16 cellular contexts compared by ENCODE assay signal in the genomic region with DNA sequence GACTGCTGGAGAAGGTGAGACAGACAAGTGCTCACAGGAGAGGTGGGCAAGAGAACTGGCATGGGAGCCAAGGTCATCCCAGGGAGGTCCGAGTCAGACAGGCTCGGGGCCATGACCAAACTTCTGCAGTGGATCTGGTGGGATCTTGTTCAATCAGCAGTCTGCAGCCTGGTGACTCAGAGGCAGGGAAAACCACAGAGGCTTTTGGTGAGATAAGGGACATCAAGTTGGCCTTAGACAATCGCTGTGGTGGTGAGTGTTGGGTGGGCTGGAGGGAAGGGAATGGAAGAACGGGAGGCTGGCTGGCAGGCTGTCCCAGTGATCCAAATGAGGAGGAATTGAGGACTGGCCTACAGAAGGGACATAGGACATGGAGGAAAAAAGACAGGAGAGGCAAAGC.
DNase-seq lines count a peak whose midpoint lies in the region; ATAC-seq, FAIRE-seq and TF ChIP-seq lines count a peak whose summit lies in the region.
"Had no signal": no experiment of that assay in that cellular context is flagged by ENCODE, and none has a peak within 500 bp of the region (broad histone marks: within the 10 kb centered on the region; RNA-seq: fewer than 3 reads in every experiment).

No MANE protein-coding gene starts in this region.

- H3K4me3 ChIP-seq in GM23248 (no peak overlapping the region), cardiac fibroblast (replicated peaks in 1 of 2; ENCODE audit: low read depth in 2 of 2, low read length in 2 of 2) (no peak overlapping the region)
- H3K4me3 ChIP-seq: BLaER1 had no signal

- H3K27ac Mint-ChIP-seq in nephron: peak overlapping the region in 2 of 3 experiments; percentile 44 to 64
- H3K27ac Mint-ChIP-seq in activated CD4-positive, alpha-beta memory T cell treated with anti-CD3 and anti-CD28 coated beads for 36 hours: no peak overlapping the region

- H3K36me3 ChIP-seq in GM23248 (ENCODE audit: low read depth): no peaks in the 10 kb centered on the region
- H3K36me3 ChIP-seq: BLaER1 had no signal

- no peak for ATAC-seq in HG02642 (IDR thresholded peaks at IDR 0.05; ENCODE audit: poor library complexity, unreplicated experiment)
- ATAC-seq in HG03039 (IDR thresholded peaks at IDR 0.05; ENCODE audit: unreplicated experiment): no peak

- H3K9me3 ChIP-seq in GM23248 (ENCODE audit: low read depth): no peaks in the 10 kb centered on the region

- H3K9ac ChIP-seq in GM23248: no peak overlapping the region
- H3K9ac ChIP-seq: BLaER1 had no signal

- POLR2A ChIA-PET in activated CD4-positive, alpha-beta memory T cell treated with anti-CD3 and anti-CD28 coated beads for 36 hours (lab: Charles Lee): no interaction called here

- 19 to 24% methylated on average over 4 of the region's 4 CpGs for WGBS in GM23248 (ENCODE audit: low coverage in 1 of 2, low lambda C conversion rate in 2 of 2, missing lambda C conversion rate in 2 of 2), 2 experiments

- H3K9me3 Mint-ChIP-seq in nephron: no peaks in the 10 kb centered on the region
- H3K9me3 Mint-ChIP-seq in activated CD4-positive, alpha-beta memory T cell treated with anti-CD3 and anti-CD28 coated beads for 36 hours: no peaks in the 10 kb centered on the region

- H4K20me1 ChIP-seq in GM23248 (ENCODE audit: insufficient read depth): no peaks in the 10 kb centered on the region
- H4K20me1 ChIP-seq: BLaER1 had no signal

- in situ Hi-C loops in GM23248 (cut with MboI): no loop called here

- 0 out of 2 replicates have a peak, but pooled peaks cover 11% of the 10 kb centered on the region for H3K27me3 ChIP-seq in GM23248 (replicated peaks; ENCODE audit: insufficient read depth)

- peaks cover 46% of the 10 kb centered on the region for H3K4me1 Mint-ChIP-seq in nephron
- H3K4me1 Mint-ChIP-seq in activated CD4-positive, alpha-beta memory T cell treated with anti-CD3 and anti-CD28 coated beads for 36 hours (ENCODE audit: low read depth): peaks cover 16% of the 10 kb centered on the region
- H3K4me1 Mint-ChIP-seq: activated CD4-positive, alpha-beta T cell treated with anti-CD3 and anti-CD28 coated beads, Interleukin-2, amount 10 ng/mL, durations not matched to agents 24 days and 14 days had no signal

- no peaks in the 10 kb centered on the region for H3K79me2 ChIP-seq in GM23248 (ENCODE audit: insufficient read depth)

- no peaks in the 10 kb centered on the region for H3K9me2 ChIP-seq in GM23248 (ENCODE audit: insufficient read depth)

- FAIRE-seq in RCC 7860 (lab: Jason Lieb, UNC): peak; percentile 75

- TF ChIP-seq CTCF in cardiac fibroblast (IDR thresholded peaks at IDR 0.05; ENCODE audit: low read depth, low read length): no peak
- TF ChIP-seq CTCF in nephron (IDR thresholded peaks at IDR 0.05; ENCODE audit: unreplicated experiment in 3 of 3): no peak

- H3K4me1 ChIP-seq in GM23248 (ENCODE audit: insufficient read depth): 0 out of 2 replicates have a peak, but pooled peaks cover 3% of the 10 kb centered on the region
- H3K4me1 ChIP-seq: BLaER1 had no signal

- no peaks in the 10 kb centered on the region for H3K36me3 Mint-ChIP-seq in nephron (ENCODE audit: low read depth)
- H3K36me3 Mint-ChIP-seq in activated CD4-positive, alpha-beta memory T cell treated with anti-CD3 and anti-CD28 coated beads for 36 hours: no peaks in the 10 kb centered on the region

- no peaks in the 10 kb centered on the region for H3F3A ChIP-seq in GM23248 (ENCODE audit: insufficient read depth)

- no peak overlapping the region for H2AFZ ChIP-seq in GM23248

- CTCF ChIA-PET in activated CD4-positive, alpha-beta memory T cell treated with anti-CD3 and anti-CD28 coated beads for 36 hours (lab: Charles Lee): interaction anchor here (1.0 to 2.7 kb wide), 2 partner anchors 155 to 157 kb away, joined by 5 to 8 read pairs; no protein-coding TSS in a partner anchor

- H3K4me3 Mint-ChIP-seq in nephron: peak overlapping the region; percentile 26 to 59 (median 40)
- H3K4me3 Mint-ChIP-seq in activated CD4-positive, alpha-beta memory T cell treated with anti-CD3 and anti-CD28 coated beads for 36 hours: no peak overlapping the region
- H3K4me3 Mint-ChIP-seq: activated CD4-positive, alpha-beta T cell treated with anti-CD3 and anti-CD28 coated beads, Interleukin-2, amount 10 ng/mL, durations not matched to agents 24 days and 14 days had no signal

- peaks cover 80% of the 10 kb centered on the region for H3K27me3 Mint-ChIP-seq in nephron (ENCODE audit: low read depth)
- H3K27me3 Mint-ChIP-seq in activated CD4-positive, alpha-beta memory T cell treated with anti-CD3 and anti-CD28 coated beads for 36 hours: peaks cover 74% of the 10 kb centered on the region

- intact Hi-C loops in activated CD4-positive, alpha-beta memory T cell treated with anti-CD3 and anti-CD28 coated beads for 36 hours (cut with micrococcal nuclease): loop anchor here (5.0 kb wide), 1 partner anchor 79 kb away; no protein-coding TSS in a partner anchor

- no peak overlapping the region for H3K27ac ChIP-seq in GM23248
- H3K27ac ChIP-seq: BLaER1 had no signal

- H3K4me2 ChIP-seq in GM23248 (ENCODE audit: unreplicated experiment): no peak overlapping the region
- H3K4me2 ChIP-seq: BLaER1 had no signal

- DNase-seq in GM23248 (peak; percentile 80), RCC 7860 (ENCODE audit: low spot score) (peak; percentile 65), cardiac fibroblast (ENCODE audit: low read depth in 2 of 2) (peak; percentile 41 to 55), COLO668 (lab: John Stamatoyannopoulos, UW; ENCODE audit: unreplicated experiment) (no peak)
- no peak for DNase-seq in activated CD4-positive, alpha-beta memory T cell treated with anti-CD3 and anti-CD28 coated beads for 36 hours
- DNase-seq: activated CD4-positive, alpha-beta T cell treated with anti-CD3 and anti-CD28 coated beads, Interleukin-2, amount 10 ng/mL, durations not matched to agents 24 days and 14 days; DND-41; left cardiac atrium; NCI-H1048; NCI-H2171 treated with DMSO at 0.1 percent for 48 hours; stimulated activated naive CD4-positive, alpha-beta T cell treated with Interleukin-2 at 50 U/mL for 16 hours; SW 1271 had no signal

Comparison
In these comparisons a context has a peak if more than half of its experiments do, and no peak if none do; other contexts are left out.
1. DNase-seq: peak in GM23248 (single experiment), RCC 7860 (single experiment) and cardiac fibroblast (2 of 2); none in activated CD4-positive, alpha-beta memory T cell treated with anti-CD3 and anti-CD28 coated beads for 36 hours (single experiment) and COLO668 (single experiment).